ENCODE assay signal across 1 cellular context in the genomic region with DNA sequence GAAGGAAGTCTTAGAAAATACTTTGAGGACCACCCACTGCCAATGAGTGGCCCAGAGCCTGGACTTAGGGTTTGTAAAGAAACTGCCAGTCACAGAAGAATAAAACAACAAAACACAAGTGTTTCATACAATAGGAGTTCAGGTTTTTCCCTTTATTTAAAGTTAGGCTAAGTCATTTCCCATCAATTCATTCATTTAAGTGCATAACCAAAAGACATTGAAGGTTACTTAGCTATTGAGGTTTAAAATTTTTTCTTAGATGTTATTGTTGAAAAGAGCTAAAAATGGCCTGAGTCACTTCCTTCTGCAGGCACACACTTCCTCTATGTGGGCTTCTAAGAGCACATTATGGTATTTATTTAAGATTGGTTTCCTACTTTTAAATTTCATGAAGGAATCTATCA.
TF ChIP-seq lines count a peak whose summit lies in the region.

No MANE protein-coding gene starts in this region.

TF ChIP-seq in GM23338, 12 proteins besides CTCF, POLR2A, EP300 and RAD21 (continued from another document):
- TF ChIP-seq, protein P1, sequence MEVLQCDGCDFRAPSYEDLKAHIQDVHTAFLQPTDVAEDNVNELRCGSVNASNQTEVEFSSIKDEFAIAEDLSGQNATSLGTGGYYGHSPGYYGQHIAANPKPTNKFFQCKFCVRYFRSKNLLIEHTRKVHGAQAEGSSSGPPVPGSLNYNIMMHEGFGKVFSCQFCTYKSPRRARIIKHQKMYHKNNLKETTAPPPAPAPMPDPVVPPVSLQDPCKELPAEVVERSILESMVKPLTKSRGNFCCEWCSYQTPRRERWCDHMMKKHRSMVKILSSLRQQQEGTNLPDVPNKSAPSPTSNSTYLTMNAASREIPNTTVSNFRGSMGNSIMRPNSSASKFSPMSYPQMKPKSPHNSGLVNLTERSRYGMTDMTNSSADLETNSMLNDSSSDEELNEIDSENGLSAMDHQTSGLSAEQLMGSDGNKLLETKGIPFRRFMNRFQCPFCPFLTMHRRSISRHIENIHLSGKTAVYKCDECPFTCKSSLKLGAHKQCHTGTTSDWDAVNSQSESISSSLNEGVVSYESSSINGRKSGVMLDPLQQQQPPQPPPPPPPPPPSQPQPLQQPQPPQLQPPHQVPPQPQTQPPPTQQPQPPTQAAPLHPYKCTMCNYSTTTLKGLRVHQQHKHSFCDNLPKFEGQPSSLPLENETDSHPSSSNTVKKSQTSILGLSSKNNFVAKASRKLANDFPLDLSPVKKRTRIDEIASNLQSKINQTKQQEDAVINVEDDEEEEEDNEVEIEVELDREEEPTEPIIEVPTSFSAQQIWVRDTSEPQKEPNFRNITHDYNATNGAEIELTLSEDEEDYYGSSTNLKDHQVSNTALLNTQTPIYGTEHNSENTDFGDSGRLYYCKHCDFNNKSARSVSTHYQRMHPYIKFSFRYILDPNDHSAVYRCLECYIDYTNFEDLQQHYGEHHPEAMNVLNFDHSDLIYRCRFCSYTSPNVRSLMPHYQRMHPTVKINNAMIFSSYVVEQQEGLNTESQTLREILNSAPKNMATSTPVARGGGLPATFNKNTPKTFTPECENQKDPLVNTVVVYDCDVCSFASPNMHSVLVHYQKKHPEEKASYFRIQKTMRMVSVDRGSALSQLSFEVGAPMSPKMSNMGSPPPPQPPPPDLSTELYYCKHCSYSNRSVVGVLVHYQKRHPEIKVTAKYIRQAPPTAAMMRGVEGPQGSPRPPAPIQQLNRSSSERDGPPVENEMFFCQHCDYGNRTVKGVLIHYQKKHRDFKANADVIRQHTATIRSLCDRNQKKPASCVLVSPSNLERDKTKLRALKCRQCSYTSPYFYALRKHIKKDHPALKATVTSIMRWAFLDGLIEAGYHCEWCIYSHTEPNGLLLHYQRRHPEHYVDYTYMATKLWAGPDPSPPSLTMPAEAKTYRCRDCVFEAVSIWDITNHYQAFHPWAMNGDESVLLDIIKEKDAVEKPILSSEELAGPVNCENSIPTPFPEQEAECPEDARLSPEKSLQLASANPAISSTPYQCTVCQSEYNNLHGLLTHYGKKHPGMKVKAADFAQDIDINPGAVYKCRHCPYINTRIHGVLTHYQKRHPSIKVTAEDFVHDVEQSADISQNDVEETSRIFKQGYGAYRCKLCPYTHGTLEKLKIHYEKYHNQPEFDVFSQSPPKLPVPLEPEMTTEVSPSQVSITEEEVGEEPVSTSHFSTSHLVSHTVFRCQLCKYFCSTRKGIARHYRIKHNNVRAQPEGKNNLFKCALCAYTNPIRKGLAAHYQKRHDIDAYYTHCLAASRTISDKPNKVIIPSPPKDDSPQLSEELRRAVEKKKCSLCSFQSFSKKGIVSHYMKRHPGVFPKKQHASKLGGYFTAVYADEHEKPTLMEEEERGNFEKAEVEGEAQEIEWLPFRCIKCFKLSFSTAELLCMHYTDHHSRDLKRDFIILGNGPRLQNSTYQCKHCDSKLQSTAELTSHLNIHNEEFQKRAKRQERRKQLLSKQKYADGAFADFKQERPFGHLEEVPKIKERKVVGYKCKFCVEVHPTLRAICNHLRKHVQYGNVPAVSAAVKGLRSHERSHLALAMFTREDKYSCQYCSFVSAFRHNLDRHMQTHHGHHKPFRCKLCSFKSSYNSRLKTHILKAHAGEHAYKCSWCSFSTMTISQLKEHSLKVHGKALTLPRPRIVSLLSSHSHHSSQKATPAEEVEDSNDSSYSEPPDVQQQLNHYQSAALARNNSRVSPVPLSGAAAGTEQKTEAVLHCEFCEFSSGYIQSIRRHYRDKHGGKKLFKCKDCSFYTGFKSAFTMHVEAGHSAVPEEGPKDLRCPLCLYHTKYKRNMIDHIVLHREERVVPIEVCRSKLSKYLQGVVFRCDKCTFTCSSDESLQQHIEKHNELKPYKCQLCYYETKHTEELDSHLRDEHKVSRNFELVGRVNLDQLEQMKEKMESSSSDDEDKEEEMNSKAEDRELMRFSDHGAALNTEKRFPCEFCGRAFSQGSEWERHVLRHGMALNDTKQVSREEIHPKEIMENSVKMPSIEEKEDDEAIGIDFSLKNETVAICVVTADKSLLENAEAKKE (CRISPR knock-in tag; IDR thresholded peaks at IDR 0.05), result no peak
- TF ChIP-seq EZH2phosphoT487 (IDR thresholded peaks at IDR 0.05; ENCODE audit: unreplicated experiment) (no peak), CREB1 (CRISPR knock-in tag; IDR thresholded peaks at IDR 0.05; ENCODE audit: low read depth) (no peak), STAT1 (IDR thresholded peaks at IDR 0.05; ENCODE audit: unreplicated experiment) (no peak), NANOG (IDR thresholded peaks at IDR 0.05; ENCODE audit: borderline replicate concordance) (no peak)
TF ChIP-seq in GM23338: peak in this region for 0.
